8 cellular contexts compared by ENCODE assay signal in genomic region chr1:224851210-224851849, GRCh38.
DNase-seq lines count a peak whose midpoint lies in the region; ATAC-seq, FAIRE-seq and TF ChIP-seq lines count a peak whose summit lies in the region.

No MANE protein-coding gene starts in this region.

- no peaks in the 10 kb centered on the region for H3K4me1 ChIP-seq in heart left ventricle

- no peak for FAIRE-seq in D721Med (lab: Jason Lieb, UNC)

- no peak overlapping the region for H3K4me3 ChIP-seq in Jurkat, Clone E6-1 (ENCODE audit: low read length)
- no peak overlapping the region for H3K4me3 ChIP-seq in heart left ventricle

- no peaks in the 10 kb centered on the region for H3K36me3 Mint-ChIP-seq in activated naive CD8-positive, alpha-beta T cell treated with anti-CD3 and anti-CD28 coated beads, Interleukin-2, amount 50 U/mL, for 24 hours (ENCODE audit: low read depth)
- no peaks in the 10 kb centered on the region for H3K36me3 Mint-ChIP-seq in stimulated activated memory B cell treated with anti-CD40 and anti-IgM and Interleukin-4, amounts not matched to agents 10 μg/mL and 1 μg/mL and 100 μg/mL, for 72 hours

- no peaks in the 10 kb centered on the region for H3K27me3 Mint-ChIP-seq in activated naive CD8-positive, alpha-beta T cell treated with anti-CD3 and anti-CD28 coated beads, Interleukin-2, amount 50 U/mL, for 24 hours
- peaks cover 9% of the 10 kb centered on the region for H3K27me3 Mint-ChIP-seq in stimulated activated memory B cell treated with anti-CD40 and anti-IgM and Interleukin-4, amounts not matched to agents 10 μg/mL and 1 μg/mL and 100 μg/mL, for 72 hours

- DNase-seq in D721Med (ENCODE audit: insufficient read length, low spot score): no peak
- peak; percentile 76 for DNase-seq in GM20000 (ENCODE audit: low spot score)
- DNase-seq in Jurkat, Clone E6-1 (ENCODE audit: low read depth, low spot score): peak; percentile 20
- DNase-seq in SK-N-DZ (ENCODE audit: low spot score): peak; percentile 10
- peak; percentile 59 for DNase-seq in activated naive CD8-positive, alpha-beta T cell treated with anti-CD3 and anti-CD28 coated beads, Interleukin-2, amount 50 U/mL, for 24 hours
- peak; percentile 17 to 67 (median 47) for DNase-seq in heart left ventricle
- peak; percentile 75 for DNase-seq in sciatic nerve (ENCODE audit: low spot score)

- no peak overlapping the region for H3K27ac Mint-ChIP-seq in activated naive CD8-positive, alpha-beta T cell treated with anti-CD3 and anti-CD28 coated beads, Interleukin-2, amount 50 U/mL, for 24 hours
- no peak overlapping the region for H3K27ac Mint-ChIP-seq in stimulated activated memory B cell treated with anti-CD40 and anti-IgM and Interleukin-4, amounts not matched to agents 10 μg/mL and 1 μg/mL and 100 μg/mL, for 72 hours

- no peak overlapping the region for H3K4me3 Mint-ChIP-seq in activated naive CD8-positive, alpha-beta T cell treated with anti-CD3 and anti-CD28 coated beads, Interleukin-2, amount 50 U/mL, for 24 hours
- no peak overlapping the region for H3K4me3 Mint-ChIP-seq in stimulated activated memory B cell treated with anti-CD40 and anti-IgM and Interleukin-4, amounts not matched to agents 10 μg/mL and 1 μg/mL and 100 μg/mL, for 72 hours

- intact Hi-C loops in heart left ventricle (cut with DNase I): loop anchor here in 5 of 10 donors (2.0 to 10.0 kb wide), 4 partner anchors 204 to 337 kb away; no protein-coding TSS in a partner anchor
- intact Hi-C loops in sciatic nerve (cut with DNase I): loop anchor here (10.0 kb wide), 1 partner anchor 207 kb away; no protein-coding TSS in a partner anchor

- TF ChIP-seq CTCF in D721Med (IDR thresholded peaks at IDR 0.05; ENCODE audit: insufficient read depth, missing control alignments) (peak; percentile 85), GM20000 (IDR thresholded peaks at IDR 0.05; ENCODE audit: extremely low read depth, missing control alignments) (peak; percentile 85), heart left ventricle (IDR thresholded peaks at IDR 0.05) (peak; percentile 42 to 70 (median 55))

- H3K27ac ChIP-seq in heart left ventricle: no peak overlapping the region

- TF ChIP-seq POLR2A in heart left ventricle (IDR thresholded peaks at IDR 0.05): no peak

- WGBS in heart left ventricle, 4 donors: 48 to 51% (median 49%) methylated on average over 6 of the region's 6 CpGs

- no peaks in the 10 kb centered on the region for H3K9me3 ChIP-seq in heart left ventricle

- no peaks in the 10 kb centered on the region for H3K4me1 Mint-ChIP-seq in activated naive CD8-positive, alpha-beta T cell treated with anti-CD3 and anti-CD28 coated beads, Interleukin-2, amount 50 U/mL, for 24 hours
- no peaks in the 10 kb centered on the region for H3K4me1 Mint-ChIP-seq in stimulated activated memory B cell treated with anti-CD40 and anti-IgM and Interleukin-4, amounts not matched to agents 10 μg/mL and 1 μg/mL and 100 μg/mL, for 72 hours

- H3K36me3 ChIP-seq in heart left ventricle: no peaks in the 10 kb centered on the region

- no peaks in the 10 kb centered on the region for H3K9me3 Mint-ChIP-seq in activated naive CD8-positive, alpha-beta T cell treated with anti-CD3 and anti-CD28 coated beads, Interleukin-2, amount 50 U/mL, for 24 hours
- H3K9me3 Mint-ChIP-seq in stimulated activated memory B cell treated with anti-CD40 and anti-IgM and Interleukin-4, amounts not matched to agents 10 μg/mL and 1 μg/mL and 100 μg/mL, for 72 hours: peaks cover 3% of the 10 kb centered on the region

- H3K27me3 ChIP-seq in heart left ventricle: peaks cover 0 to 12% (median 0%) of the 10 kb centered on the region in 9 donors

- ATAC-seq in activated naive CD8-positive, alpha-beta T cell treated with anti-CD3 and anti-CD28 coated beads, Interleukin-2, amount 50 U/mL, for 24 hours: peak; percentile 41
- ATAC-seq in heart left ventricle (peak; percentile 42 to 64 (median 50)), sciatic nerve (peak; percentile 60)
- no peak for ATAC-seq in stimulated activated memory B cell treated with anti-CD40 and anti-IgM and Interleukin-4, amounts not matched to agents 10 μg/mL and 1 μg/mL and 100 μg/mL, for 72 hours
